In the genomic region with DNA sequence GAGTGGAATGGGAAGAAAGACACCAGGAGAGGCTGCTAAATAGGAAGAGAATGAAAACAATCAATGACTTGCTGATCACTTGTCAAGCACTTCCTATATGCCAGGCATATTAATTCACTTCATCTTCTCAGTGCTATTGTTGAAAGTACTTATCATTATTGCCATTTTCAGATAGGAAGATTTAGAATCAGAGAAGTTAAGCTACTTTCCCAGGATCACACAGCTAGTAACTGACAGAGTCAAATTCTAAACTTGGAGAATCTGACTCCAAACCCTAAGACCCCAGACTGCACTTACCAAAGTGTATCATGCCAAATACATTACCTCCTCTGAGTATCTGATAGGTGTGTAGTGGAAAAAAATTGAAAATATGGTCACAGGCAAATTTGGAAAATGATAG, we compare ENCODE assay signal across 25 cellular contexts.
DNase-seq lines count a peak whose midpoint lies in the region; ATAC-seq, FAIRE-seq and TF ChIP-seq lines count a peak whose summit lies in the region.
"Had no signal": no experiment of that assay in that cellular context is flagged by ENCODE, and none has a peak within 500 bp of the region (broad histone marks: within the 10 kb centered on the region; RNA-seq: fewer than 3 reads in every experiment).

No MANE protein-coding gene starts in this region.

- no peak overlapping the region for H2AFZ ChIP-seq in K562 (ENCODE audit: low read depth, low read length)
- no peak overlapping the region for H2AFZ ChIP-seq in neural progenitor cell (replicated peaks)

- no peaks in the 10 kb centered on the region for H3K36me3 ChIP-seq in HEK293 (ENCODE audit: control insufficient read depth in 2 of 2, insufficient read depth in 1 of 2, low read length in 2 of 2)
- no peaks in the 10 kb centered on the region for H3K36me3 ChIP-seq in K562 (ENCODE audit: control insufficient read depth, insufficient read depth, low read length)
- no peaks in the 10 kb centered on the region for H3K36me3 ChIP-seq in neural progenitor cell
- H3K36me3 ChIP-seq: BE2C, BLaER1 had no signal

- CTCF ChIA-PET in HEK293 (lab: Yijun Ruan, JAX) (no interaction called here), K562 (lab: Yijun Ruan, JAX; ENCODE audit: low intra/inter-chr PET ratio) (no interaction called here)

- H3K36me3 Mint-ChIP-seq in neural progenitor cell = no peaks in the 10 kb centered on the region
- H3K36me3 Mint-ChIP-seq: CD14-positive monocyte; CD4-positive, alpha-beta memory T cell; CD4-positive, CD25-positive, alpha-beta regulatory T cell; CD8-positive, alpha-beta memory T cell had no signal

- H3K4me2 ChIP-seq in K562 (ENCODE audit: insufficient read depth, low read length) (no peak overlapping the region), neural progenitor cell (no peak overlapping the region)
- H3K4me2 ChIP-seq: BLaER1 had no signal

- TF ChIP-seq EP300 in K562 (IDR thresholded peaks at IDR 0.05; ENCODE audit: low read length) = no peak

- no peak for TF ChIP-seq POLR2A in K562 (conservative IDR thresholded peaks at IDR 0.05)

- no peak for TF ChIP-seq RAD21 in K562 (CRISPR knock-in tag; conservative IDR thresholded peaks at IDR 0.05 in 1 of 2, IDR thresholded peaks at IDR 0.05 in 1 of 2)

- peak overlapping the region; percentile 5 for H3K27ac Mint-ChIP-seq in neural progenitor cell
- H3K27ac Mint-ChIP-seq: CD4-positive, alpha-beta memory T cell; CD4-positive, CD25-positive, alpha-beta regulatory T cell; CD8-positive, alpha-beta memory T cell had no signal

- no peaks in the 10 kb centered on the region for H3K9me1 ChIP-seq in K562 (ENCODE audit: control insufficient read depth, insufficient read depth, low read length)

- DNase-seq in K562 (ENCODE audit: extremely low read depth in 1 of 4, low spot score in 3 of 4) (no peak), neural progenitor cell (ENCODE audit: low spot score) (no peak)
- DNase-seq: 8988T; ACHN; BE2C; CD4-positive, CD25-positive, alpha-beta regulatory T cell; CD8-positive, alpha-beta memory T cell; COR-L47; DMS 273 treated with DMSO at 0.1 percent for 48 hours; DMS153; DMS53; DMS79; DND-41; EL; GDM1 had no signal

- H3K27ac ChIP-seq in HEK293 (ENCODE audit: extremely low read depth, low read depth, low read length) (no peak overlapping the region), K562 (ENCODE audit: extremely low read depth, low read depth, low read length) (no peak overlapping the region), neural progenitor cell (no peak overlapping the region)
- H3K27ac ChIP-seq: BLaER1 had no signal

- no TSS peak for BruUV-seq in K562 (replicated peaks; lab: Mats Ljungman, UMichigan)

- H3K27me3 ChIP-seq in K562 (ENCODE audit: control insufficient read depth in 2 of 2, insufficient read depth in 2 of 2, low read length in 2 of 2) (no peaks in the 10 kb centered on the region), neural progenitor cell (no peaks in the 10 kb centered on the region)
- H3K27me3 ChIP-seq: BE2C, BLaER1 had no signal

- H3K79me2 ChIP-seq in K562 (ENCODE audit: control insufficient read depth, insufficient read depth, low read length) = no peaks in the 10 kb centered on the region
- no peaks in the 10 kb centered on the region for H3K79me2 ChIP-seq in neural progenitor cell (ENCODE audit: low read depth)

- no peak for FAIRE-seq in K562 (lab: Jason Lieb, UNC)
- FAIRE-seq: A204.1, GM12878, GM12892, GM18507 had no signal

- TF ChIP-seq CTCF in HEK293 (tag by site-specific recombination; IDR thresholded peaks at IDR 0.05) (no peak), K562 (IDR thresholded peaks at IDR 0.05 in 2 of 3, conservative IDR thresholded peaks at IDR 0.05 in 1 of 3; ENCODE audit: insufficient read depth in 2 of 3, low read depth in 1 of 3, low read length in 3 of 3) (no peak), neural progenitor cell (IDR thresholded peaks at IDR 0.05) (no peak)

- H4K20me1 ChIP-seq in K562 (replicated peaks; ENCODE audit: control insufficient read depth, insufficient read depth, low read length) = no peaks in the 10 kb centered on the region
- H4K20me1 ChIP-seq in neural progenitor cell (ENCODE audit: low read depth) = no peaks in the 10 kb centered on the region
- H4K20me1 ChIP-seq: BLaER1 had no signal

- ATAC-seq in K562 = no peak
- ATAC-seq in HG03460 (IDR thresholded peaks at IDR 0.05; ENCODE audit: unreplicated experiment) = no peak
- ATAC-seq in HG03025 (IDR thresholded peaks at IDR 0.05; ENCODE audit: low FRiP score, unreplicated experiment) = no peak
- ATAC-seq: GM12878 had no signal

- no peak overlapping the region for H3K4me3 Mint-ChIP-seq in neural progenitor cell
- H3K4me3 Mint-ChIP-seq: CD14-positive monocyte; CD4-positive, alpha-beta memory T cell; CD4-positive, CD25-positive, alpha-beta regulatory T cell; CD8-positive, alpha-beta memory T cell had no signal

- in situ Hi-C loops in K562 (cut with MboI) = no loop called here

- no peak overlapping the region for H3K9ac ChIP-seq in K562 (ENCODE audit: insufficient read depth in 1 of 2, low read depth in 2 of 2, low read length in 2 of 2)
- H3K9ac ChIP-seq in neural progenitor cell = no peak overlapping the region
- H3K9ac ChIP-seq: BLaER1 had no signal

- peaks cover 6% of the 10 kb centered on the region for H3F3A ChIP-seq in neural progenitor cell (ENCODE audit: low read depth)

- H3K9me3 ChIP-seq in HEK293 (ENCODE audit: control insufficient read depth, insufficient read depth, low read depth, low read length) (no peaks in the 10 kb centered on the region), K562 (replicated peaks; ENCODE audit: control insufficient read depth, insufficient read depth, low read depth, low read length) (no peaks in the 10 kb centered on the region), neural progenitor cell (ENCODE audit: low read depth) (no peaks in the 10 kb centered on the region)
- H3K9me3 ChIP-seq: BE2C, BLaER1 had no signal

- no peak overlapping the region for H3K4me3 ChIP-seq in HEK293 (ENCODE audit: low read depth, low read length)
- H3K4me3 ChIP-seq in K562 = no peak overlapping the region
- H3K4me3 ChIP-seq in neural progenitor cell = no peak overlapping the region
- H3K4me3 ChIP-seq: BLaER1, GM12878 had no signal

- peaks cover 9% of the 10 kb centered on the region for H3K27me3 Mint-ChIP-seq in neural progenitor cell (ENCODE audit: insufficient read depth, low read depth)

- POLR2A ChIA-PET in HEK293 (lab: Yijun Ruan, JAX) = no interaction called here
- POLR2A ChIA-PET in K562 (lab: Yijun Ruan, JAX) = no interaction called here

- intact Hi-C loops in K562 (cut with micrococcal nuclease) = no loop called here

- peaks cover 2% of the 10 kb centered on the region for H3K9me3 Mint-ChIP-seq in neural progenitor cell

- peaks cover 53% of the 10 kb centered on the region for H3K4me1 Mint-ChIP-seq in neural progenitor cell
- H3K4me1 Mint-ChIP-seq: CD14-positive monocyte; CD4-positive, alpha-beta memory T cell; CD4-positive, CD25-positive, alpha-beta regulatory T cell; CD8-positive, alpha-beta memory T cell had no signal

- H3K4me1 ChIP-seq in HEK293 (ENCODE audit: control insufficient read depth, insufficient read depth, low read length) (no peaks in the 10 kb centered on the region), K562 (replicated peaks in 1 of 2; ENCODE audit: control insufficient read depth in 2 of 2, insufficient read depth in 2 of 2, low read length in 2 of 2) (no peaks in the 10 kb centered on the region), neural progenitor cell (peaks cover 33% of the 10 kb centered on the region)
- H3K4me1 ChIP-seq: BE2C, BLaER1 had no signal

TF ChIP-seq in HEK293, 187 proteins besides CTCF, POLR2A, EP300 and RAD21:
- TF ChIP-seq YY1 (tag by site-specific recombination; IDR thresholded peaks at IDR 0.05) = no peak
- peak; percentile 63; the same call in 1 of the 2 replicates for TF ChIP-seq ZNF768 (tag by site-specific recombination; IDR thresholded peaks at IDR 0.05)

TF ChIP-seq in K562, 482 proteins besides CTCF, POLR2A, EP300 and RAD21:
- TF ChIP-seq RBM25 (IDR thresholded peaks at IDR 0.05; ENCODE audit: low read depth, low read length, severe bottlenecking) = peak; percentile 71
- TF ChIP-seq E2F3 (CRISPR knock-in tag; IDR thresholded peaks at IDR 0.05) = no peak
- TF ChIP-seq, protein P1, sequence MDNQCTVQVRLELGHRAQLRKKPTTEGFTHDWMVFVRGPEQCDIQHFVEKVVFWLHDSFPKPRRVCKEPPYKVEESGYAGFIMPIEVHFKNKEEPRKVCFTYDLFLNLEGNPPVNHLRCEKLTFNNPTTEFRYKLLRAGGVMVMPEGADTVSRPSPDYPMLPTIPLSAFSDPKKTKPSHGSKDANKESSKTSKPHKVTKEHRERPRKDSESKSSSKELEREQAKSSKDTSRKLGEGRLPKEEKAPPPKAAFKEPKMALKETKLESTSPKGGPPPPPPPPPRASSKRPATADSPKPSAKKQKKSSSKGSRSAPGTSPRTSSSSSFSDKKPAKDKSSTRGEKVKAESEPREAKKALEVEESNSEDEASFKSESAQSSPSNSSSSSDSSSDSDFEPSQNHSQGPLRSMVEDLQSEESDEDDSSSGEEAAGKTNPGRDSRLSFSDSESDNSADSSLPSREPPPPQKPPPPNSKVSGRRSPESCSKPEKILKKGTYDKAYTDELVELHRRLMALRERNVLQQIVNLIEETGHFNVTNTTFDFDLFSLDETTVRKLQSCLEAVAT (IDR thresholded peaks at IDR 0.05) = no peak
